14 cellular contexts compared by ENCODE assay signal in the genomic region with DNA sequence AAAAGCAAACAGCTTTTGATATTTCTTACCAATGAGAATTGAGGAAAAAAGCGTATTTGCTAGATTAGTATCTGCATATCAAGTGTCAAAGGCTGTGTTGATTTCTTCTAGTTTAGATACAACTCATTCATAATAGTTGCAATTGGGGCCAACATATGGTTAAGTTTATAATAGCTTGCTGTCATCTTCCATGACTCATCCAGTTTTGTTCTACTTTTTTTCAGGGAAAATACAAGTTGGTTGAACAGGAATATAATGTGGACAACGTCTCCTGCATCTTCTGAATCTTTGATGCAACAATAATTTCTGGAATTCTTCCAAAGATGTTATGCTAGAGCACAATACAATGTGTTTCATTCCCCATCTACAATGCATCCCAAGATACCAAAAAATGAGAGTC.
DNase-seq lines count a peak whose midpoint lies in the region.
"Had no signal": no experiment of that assay in that cellular context is flagged by ENCODE, and none has a peak within 500 bp of the region (broad histone marks: within the 10 kb centered on the region; RNA-seq: fewer than 3 reads in every experiment).

No MANE protein-coding gene starts in this region.

- no peak overlapping the region for H3K4me3 ChIP-seq in skeletal muscle cell (ENCODE audit: low read depth, low read length)
- H3K4me3 ChIP-seq: MG63 had no signal

- DNase-seq in DMS 273 (lab: John Stamatoyannopoulos, UW; ENCODE audit: unreplicated experiment) (peak; percentile 19), DMS 273 treated with DMSO at 0.1 percent for 48 hours (lab: John Stamatoyannopoulos, UW) (no peak), amniotic epithelial cell (ENCODE audit: low read depth) (peak; percentile 32), fibroblast of gingiva (ENCODE audit: low read depth) (peak; percentile 32), skeletal muscle cell (ENCODE audit: low read depth) (peak; percentile 11), SK-N-DZ (ENCODE audit: low spot score) (no peak), HUDEP-2 (lab: John Stamatoyannopoulos, UW; ENCODE audit: unreplicated experiment in 76 of 76) (no peak), GF-D8 (lab: John Stamatoyannopoulos, UW) (no peak)
- DNase-seq: C1 segment of cervical spinal cord, KBM-7, MG63, NCI-H1105 treated with DMSO at 0.1 percent for 48 hours, NCI-H1930, NCI-H2171 had no signal

Comparison
In these comparisons a context has a peak if more than half of its experiments do, and no peak if none do; other contexts are left out.
1. DNase-seq: peak in DMS 273 (single experiment), amniotic epithelial cell (single experiment), fibroblast of gingiva (single experiment) and skeletal muscle cell (single experiment); none in DMS 273 treated with DMSO at 0.1 percent for 48 hours (single experiment), SK-N-DZ (single experiment), HUDEP-2 (0 of 76) and GF-D8 (single experiment).